ENCODE assay signal across 8 cellular contexts in genomic region chr17:76384222-76384986, GRCh38. TPM values are rescaled to one million over a fixed set of nuclear protein-coding genes. Genes with fewer than 3 reads are reported as not detected.
DNase-seq lines count a peak whose midpoint lies in the region; ATAC-seq and TF ChIP-seq lines count a peak whose summit lies in the region.

A gene with protein sequence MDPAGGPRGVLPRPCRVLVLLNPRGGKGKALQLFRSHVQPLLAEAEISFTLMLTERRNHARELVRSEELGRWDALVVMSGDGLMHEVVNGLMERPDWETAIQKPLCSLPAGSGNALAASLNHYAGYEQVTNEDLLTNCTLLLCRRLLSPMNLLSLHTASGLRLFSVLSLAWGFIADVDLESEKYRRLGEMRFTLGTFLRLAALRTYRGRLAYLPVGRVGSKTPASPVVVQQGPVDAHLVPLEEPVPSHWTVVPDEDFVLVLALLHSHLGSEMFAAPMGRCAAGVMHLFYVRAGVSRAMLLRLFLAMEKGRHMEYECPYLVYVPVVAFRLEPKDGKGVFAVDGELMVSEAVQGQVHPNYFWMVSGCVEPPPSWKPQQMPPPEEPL (plus strand): TSS chr17:76384609. CDS start chr17:76385645, 1,036 bp downstream.

- peaks cover 46% of the 10 kb centered on the region for H3K4me1 ChIP-seq in DOHH2 (ENCODE audit: control insufficient read depth, low read length)

- no peaks in the 10 kb centered on the region for H3K79me2 ChIP-seq in DOHH2 (ENCODE audit: control insufficient read depth, low read length)

- H3K27me3 ChIP-seq in DOHH2 (ENCODE audit: control insufficient read depth, low read length): peaks cover 37% of the 10 kb centered on the region
- no peaks in the 10 kb centered on the region for H3K27me3 ChIP-seq in MG63

- H4K20me1 ChIP-seq in DOHH2 (ENCODE audit: control insufficient read depth, insufficient read depth, low read depth, low read length): no peaks in the 10 kb centered on the region

- H3K36me3 ChIP-seq in DOHH2 (ENCODE audit: control insufficient read depth, low read length): no peaks in the 10 kb centered on the region
- H3K36me3 ChIP-seq in MG63: peaks cover 10% of the 10 kb centered on the region

- no peaks in the 10 kb centered on the region for H3K9me3 ChIP-seq in DOHH2 (ENCODE audit: control insufficient read depth, insufficient read depth, low read length)
- H3K9me3 ChIP-seq in MG63: no peaks in the 10 kb centered on the region

- H3K4me3 ChIP-seq in DOHH2 (ENCODE audit: low read length) (peak within 1 kb of the TSS; percentile 71), MG63 (peak within 1 kb of the TSS; percentile 54), choroid plexus epithelial cell (ENCODE audit: low read depth, low read length) (peak within 1 kb of the TSS; percentile 61)

- ATAC-seq in GM21717 (IDR thresholded peaks at IDR 0.05; ENCODE audit: unreplicated experiment) (peak; percentile 37), left colon (peak; percentile 83)
- ATAC-seq in activated CD4-positive, CD25-positive, alpha-beta regulatory T cell treated with anti-CD3 and anti-CD28 coated beads, Interleukin-2, amount 50 U/mL, for 24 hours: peak; percentile 62 to 64

- TF ChIP-seq CTCF in DOHH2 (IDR thresholded peaks at IDR 0.05; ENCODE audit: low read depth, low read length, poor library complexity, severe bottlenecking) (no peak), choroid plexus epithelial cell (conservative IDR thresholded peaks at IDR 0.05; ENCODE audit: low read depth, low read length) (no peak)

- peaks cover 4% of the 10 kb centered on the region; the same call in 1 of the 2 replicates for H3F3A ChIP-seq in DOHH2 (ENCODE audit: control insufficient read depth, insufficient read depth)

- H3K4me2 ChIP-seq in DOHH2 (ENCODE audit: low read length): peak within 1 kb of the TSS; percentile 72

- intact Hi-C loops in left colon (cut with DNase I, micrococcal nuclease) (no loop called here), posterior cingulate gyrus (cut with DNase I) (no loop called here)

- DNase-seq in MG63 (peak; percentile 80), choroid plexus epithelial cell (ENCODE audit: low read depth) (peak; percentile 87), left colon (peak in 1 of 2 donors; percentile 81), posterior cingulate gyrus (no peak)
- peak; percentile 59 for DNase-seq in stimulated activated CD4-positive, alpha-beta T cell treated with anti-CD3 and anti-CD28 coated beads, Interleukin-4, amount 100 ng/mL, for 24 hours

- no peaks in the 10 kb centered on the region for H3K9me2 ChIP-seq in DOHH2 (replicated peaks; ENCODE audit: control insufficient read depth, low read length)

- H3K27ac ChIP-seq in DOHH2 (ENCODE audit: low read depth, low read length): no peak within 1 kb of the TSS

RNA-seq across cellular contexts. Expression of the gene that starts here (rescaled TPM):
- total RNA-seq in MG63 (2014; rRNA removed; shearing (Covaris generic); ENCODE audit: low replicate concordance): 17.7 and 25.1 TPM in 2 replicates
- total RNA-seq in left colon: 1 to 10 TPM; 2.9 to 4.2 TPM

Comparison
In these comparisons a context has a peak if more than half of its experiments do, and no peak if none do; other contexts are left out.
1. DNase-seq: peak in MG63 (single experiment), choroid plexus epithelial cell (single experiment) and stimulated activated CD4-positive, alpha-beta T cell treated with anti-CD3 and anti-CD28 coated beads, Interleukin-4, amount 100 ng/mL, for 24 hours (single experiment); none in posterior cingulate gyrus (0 of 10).
2. Peak in every context shown above with its lines, with median percentiles within 50 percentile points of each other: H3K4me3 ChIP-seq and ATAC-seq.